14 cellular contexts compared by ENCODE assay signal in the genomic region with DNA sequence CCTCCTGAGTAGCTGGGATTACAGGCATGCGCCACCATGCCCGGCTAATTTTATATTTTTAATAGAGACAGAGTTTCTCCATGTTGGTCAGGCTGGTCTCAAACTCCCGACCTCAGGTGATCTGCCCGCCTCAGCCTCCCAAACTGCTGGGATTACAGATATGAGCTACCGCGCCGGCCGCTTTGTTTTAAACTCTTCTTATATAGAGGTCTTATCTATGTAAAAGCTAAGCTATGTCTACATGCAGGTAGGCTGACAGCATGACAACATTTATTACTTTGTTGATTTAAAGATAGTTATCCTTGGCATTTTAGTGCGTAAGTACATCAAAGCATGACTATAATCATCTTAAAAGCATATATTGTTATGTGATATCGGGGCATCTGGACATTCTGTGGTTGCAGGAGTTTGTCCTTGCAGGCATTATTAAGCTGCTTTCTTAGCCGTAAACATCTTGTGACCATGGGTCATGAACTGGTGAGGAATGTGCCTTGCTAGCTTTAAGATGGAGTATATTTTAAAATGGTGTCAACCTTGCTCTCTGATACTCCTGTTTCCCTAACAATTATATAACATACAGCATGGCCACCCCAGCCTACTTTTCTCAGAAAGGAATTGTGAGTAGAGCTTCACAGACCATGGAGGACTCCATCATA.
"Had no signal": no experiment of that assay in that cellular context is flagged by ENCODE, and none has a peak within 500 bp of the region (broad histone marks: within the 10 kb centered on the region; RNA-seq: fewer than 3 reads in every experiment).

No MANE protein-coding gene starts in this region.

- ATAC-seq: left cardiac atrium; stimulated activated effector memory CD8-positive, alpha-beta T cell treated with anti-CD3 and anti-CD28 coated beads, Interleukin-12 subunit alpha, Interleukin-12 subunit beta, amount 100 ng/mL, for 72 hours had no signal

- H3K4me3 ChIP-seq: coronary artery, esophagus muscularis mucosa, lung, ovary, thoracic aorta had no signal

- DNase-seq: activated CD4-positive, alpha-beta T cell treated with anti-CD3 and anti-CD28 coated beads, Interleukin-2, amount 10 ng/mL, durations not matched to agents 7 days and 5 days; activated CD8-positive, alpha-beta memory T cell treated with anti-CD3 and anti-CD28 coated beads, Interleukin-2, amount 50 U/mL, for 48 hours; activated naive CD8-positive, alpha-beta T cell treated with anti-CD3 and anti-CD28 coated beads for 36 hours; central memory CD4-positive, alpha-beta T cell; effector CD4-positive, alpha-beta T cell; glutamatergic neuron; left cardiac atrium; ovary; stimulated activated CD4-positive, alpha-beta T cell treated with anti-CD3 and anti-CD28 coated beads, Interleukin-12 subunit alpha, Interleukin-12 subunit beta, amount 100 ng/mL, for 4 hours had no signal
